ENCODE assay signal across 7 cellular contexts in the genomic region with DNA sequence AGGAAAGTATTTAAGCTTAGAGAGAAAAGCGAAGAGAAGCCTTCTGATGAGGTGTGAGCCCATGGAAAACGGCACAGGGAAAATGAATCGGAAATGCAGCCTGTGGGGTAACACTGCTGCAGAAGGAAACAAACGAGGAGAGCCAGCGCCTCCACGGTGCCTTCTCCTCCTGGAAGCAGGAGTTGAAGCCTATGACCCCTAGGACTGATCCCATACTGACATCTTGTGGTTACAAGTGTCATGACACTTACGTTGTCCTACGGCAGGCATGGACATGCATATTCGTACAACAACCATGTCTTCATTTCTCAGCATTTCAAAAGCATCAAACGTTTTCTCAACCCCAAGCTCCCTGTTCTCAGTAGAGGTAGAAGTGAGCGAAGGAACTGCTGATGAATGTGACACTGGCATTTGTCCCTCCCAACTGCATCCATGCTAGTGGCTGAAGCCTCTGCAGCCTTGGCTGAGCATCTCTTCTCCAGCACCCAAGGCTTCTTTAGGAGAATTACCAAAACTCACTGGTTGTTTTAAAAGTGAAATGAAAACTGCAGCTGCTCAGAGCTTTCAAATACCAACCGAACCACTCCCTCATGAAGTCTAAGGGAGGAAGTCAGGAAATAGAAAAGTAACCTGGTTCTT.
DNase-seq lines count a peak whose midpoint lies in the region; ATAC-seq, FAIRE-seq and TF ChIP-seq lines count a peak whose summit lies in the region.

No MANE protein-coding gene starts in this region.

- dilution Hi-C loops in mammary epithelial cell (cut with HindIII; ENCODE audit: low sequenced_read_pairs), result no loop called here

- no peak overlapping the region for H3K9ac ChIP-seq in HCT116 (ENCODE audit: low read length)
- H3K9ac ChIP-seq in mammary epithelial cell (ENCODE audit: insufficient read depth, low read length), result no peak overlapping the region

- POLR2A ChIA-PET in HCT116 (lab: Charles Lee), result no interaction called here

- H3K4me2 ChIP-seq in HCT116 (ENCODE audit: low read length), result peak overlapping the region; percentile 43
- peak overlapping the region; percentile 58 for H3K4me2 ChIP-seq in mammary epithelial cell (ENCODE audit: insufficient read depth, low read depth, low read length)

- peak; percentile 98 for ATAC-seq in HCT116
- ATAC-seq in SK-N-SH treated with all-trans-retinoic acid at 6 μM for 48 hours, result peak; percentile 94

- H3K9me2 ChIP-seq in HCT116 (ENCODE audit: insufficient read depth), result no peaks in the 10 kb centered on the region

- no peaks in the 10 kb centered on the region for H3K79me2 ChIP-seq in HCT116 (ENCODE audit: insufficient read depth, low read length)
- no peaks in the 10 kb centered on the region for H3K79me2 ChIP-seq in mammary epithelial cell (ENCODE audit: insufficient read depth, low read length)

- H3K27me3 ChIP-seq in HCT116 (ENCODE audit: insufficient read depth, low read length) (no peaks in the 10 kb centered on the region), mammary epithelial cell (ENCODE audit: insufficient read depth, low read length) (no peaks in the 10 kb centered on the region), spleen (replicated peaks in 1 of 7) (no peaks in the 10 kb centered on the region)

- H3K9me3 ChIP-seq in HCT116 (ENCODE audit: control insufficient read depth in 1 of 2, insufficient read depth in 1 of 2, low read depth in 1 of 2, low read length in 2 of 2), result no peaks in the 10 kb centered on the region
- no peaks in the 10 kb centered on the region for H3K9me3 ChIP-seq in mammary epithelial cell (replicated peaks; ENCODE audit: insufficient read depth, low read length)
- no peaks in the 10 kb centered on the region for H3K9me3 ChIP-seq in spleen

- peaks cover 0 to 13% of the 10 kb centered on the region in 2 experiments; a peak in 1 of 4 replicates for H3K4me1 ChIP-seq in HCT116 (ENCODE audit: control insufficient read depth in 1 of 2, insufficient read depth in 2 of 2, low read length in 2 of 2)
- H3K4me1 ChIP-seq in mammary epithelial cell (ENCODE audit: insufficient read depth, low read length), result peaks cover 6% of the 10 kb centered on the region
- H3K4me1 ChIP-seq in spleen, result peaks cover 0 to 25% (median 8%) of the 10 kb centered on the region in 6 donors

- BruUV-seq in HCT116 (replicated peaks; lab: Mats Ljungman, UMichigan) (no TSS peak), mammary epithelial cell (replicated peaks; lab: Mats Ljungman, UMichigan) (no TSS peak)

- H3K4me3 ChIP-seq in HCT116 (replicated peaks in 1 of 2; ENCODE audit: low read depth in 1 of 2, low read length in 2 of 2) (no peak overlapping the region), mammary epithelial cell (replicated peaks in 1 of 3; ENCODE audit: insufficient read depth in 1 of 3, low read depth in 2 of 3, low read length in 3 of 3) (no peak overlapping the region), spleen (no peak overlapping the region)

- RAD21 ChIA-PET in HCT116 (lab: Charles Lee; ENCODE audit: low non-redundant PET in 1 of 2, low total read pairs in 2 of 2, uncharacterized antibody in 2 of 2, unreplicated experiment in 2 of 2), result interaction anchor here in 1 of 2 experiments (1.0 kb wide), 1 partner anchor 824 kb away, joined by 3 read pairs; no protein-coding TSS in a partner anchor

- TF ChIP-seq POLR2A in HCT116 (IDR thresholded peaks at IDR 0.05; ENCODE audit: borderline replicate concordance, extremely low read depth, insufficient read depth, insufficient read length) (no peak), spleen (IDR thresholded peaks at IDR 0.05) (no peak)

- DNase-seq in GM04504 (ENCODE audit: low read depth) (peak; percentile 70), HCT116 (ENCODE audit: low read depth, low spot score) (peak; percentile 64), NCI-H1105 (lab: John Stamatoyannopoulos, UW) (peak; percentile 64), mammary epithelial cell (peak; percentile 73), spleen (no peak)

- FAIRE-seq in islet of Langerhans (lab: Jason Lieb, UNC), result peak; percentile 72

- peak; percentile 77 to 95 (median 86) for TF ChIP-seq CTCF in HCT116 (IDR thresholded peaks at IDR 0.05 in 2 of 3, conservative IDR thresholded peaks at IDR 0.05 in 1 of 3; ENCODE audit: borderline replicate concordance in 1 of 3, insufficient read depth in 1 of 3, low read depth in 2 of 3, low read length in 2 of 3)
- peak; percentile 89 to 92 for TF ChIP-seq CTCF in mammary epithelial cell (conservative IDR thresholded peaks at IDR 0.05 in 1 of 2, IDR thresholded peaks at IDR 0.05 in 1 of 2; ENCODE audit: extremely low read depth in 1 of 2, insufficient read depth in 1 of 2, low read depth in 1 of 2, low read length in 2 of 2)
- peak; percentile 47 to 87 (median 76) for TF ChIP-seq CTCF in spleen (IDR thresholded peaks at IDR 0.05 in 8 of 11, conservative IDR thresholded peaks at IDR 0.05 in 3 of 11)

- no peak overlapping the region for H3K27ac ChIP-seq in HCT116 (ENCODE audit: low read depth, low read length)
- H3K27ac ChIP-seq in mammary epithelial cell (ENCODE audit: insufficient read depth, low read depth, low read length), result no peak overlapping the region
- no peak overlapping the region for H3K27ac ChIP-seq in spleen

- 18% methylated on average over 11 of the region's 12 CpGs for WGBS in mammary epithelial cell (ENCODE audit: low coverage, missing lambda C conversion rate)
- WGBS in spleen, 5 donors, result 15 to 22% (median 19%) methylated on average over 12 of the region's 12 CpGs

- no peaks in the 10 kb centered on the region for H4K20me1 ChIP-seq in HCT116 (ENCODE audit: insufficient read depth)
- H4K20me1 ChIP-seq in mammary epithelial cell (ENCODE audit: insufficient read depth, low read length), result no peaks in the 10 kb centered on the region

- no peaks in the 10 kb centered on the region for H3K36me3 ChIP-seq in HCT116 (ENCODE audit: control insufficient read depth in 1 of 2, insufficient read depth in 2 of 2, low read length in 2 of 2)
- no peaks in the 10 kb centered on the region for H3K36me3 ChIP-seq in mammary epithelial cell (ENCODE audit: insufficient read depth, low read length)
- peaks cover 0 to 30% (median 1%) of the 10 kb centered on the region in 6 donors for H3K36me3 ChIP-seq in spleen

- CTCF ChIA-PET in HCT116 (lab: Charles Lee) (interaction anchor here (0.8 to 2.9 kb wide), 7 partner anchors 41 to 826 kb away, joined by 3 to 17 read pairs (median 5); no protein-coding TSS in a partner anchor), mammary epithelial cell (lab: Charles Lee; ENCODE audit: low non-redundant PET) (interaction anchor here (0.7 to 1.2 kb wide), 2 partner anchors 35 to 41 kb away, joined by 3 to 7 read pairs; no protein-coding TSS in a partner anchor)

- H2AFZ ChIP-seq in HCT116 (ENCODE audit: low read depth, low read length, poor library complexity, severe bottlenecking) (peak overlapping the region; percentile 15), mammary epithelial cell (ENCODE audit: low read depth, low read length) (no peak overlapping the region)

- in situ Hi-C loops in mammary epithelial cell (cut with MboI; ENCODE audit: low sequenced_read_pairs in 2 of 2), result no loop called here

- intact Hi-C loops in HCT116 (cut with micrococcal nuclease) (loop anchor here (1.0 to 10.0 kb wide), 5 partner anchors 100 to 824 kb away; no protein-coding TSS in a partner anchor), mammary epithelial cell (cut with micrococcal nuclease) (loop anchor here (1.0 to 2.0 kb wide), 7 partner anchors 58 to 824 kb away; a partner anchor contains a TSS), spleen (cut with DNase I; ENCODE audit: low total_unique reads) (loop anchor here (10.0 kb wide), 1 partner anchor 826 kb away; no protein-coding TSS in a partner anchor)

- peak; percentile 98 for TF ChIP-seq RAD21 in HCT116 (IDR thresholded peaks at IDR 0.05; ENCODE audit: low read depth)

TF ChIP-seq in HCT116, 20 proteins besides CTCF, POLR2A, EP300 and RAD21:
- TF ChIP-seq SRF (IDR thresholded peaks at IDR 0.05; ENCODE audit: low read depth), result no peak
- peak; percentile 55 for TF ChIP-seq CBX3 (IDR thresholded peaks at IDR 0.05; ENCODE audit: low read depth)
- TF ChIP-seq, protein P1, sequence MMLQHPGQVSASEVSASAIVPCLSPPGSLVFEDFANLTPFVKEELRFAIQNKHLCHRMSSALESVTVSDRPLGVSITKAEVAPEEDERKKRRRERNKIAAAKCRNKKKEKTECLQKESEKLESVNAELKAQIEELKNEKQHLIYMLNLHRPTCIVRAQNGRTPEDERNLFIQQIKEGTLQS (IDR thresholded peaks at IDR 0.05), result no peak
- no peak for TF ChIP-seq ELF1 (IDR thresholded peaks at IDR 0.05; ENCODE audit: borderline replicate concordance, low read depth)
- TF ChIP-seq SP1 (IDR thresholded peaks at IDR 0.05; ENCODE audit: low read depth), result no peak
- TF ChIP-seq JUND (IDR thresholded peaks at IDR 0.05), result no peak
- no peak for TF ChIP-seq SIN3A (IDR thresholded peaks at IDR 0.05; ENCODE audit: low read depth)
TF ChIP-seq in HCT116: peak in this region for 1.

TF ChIP-seq in SK-N-SH treated with all-trans-retinoic acid at 6 μM for 48 hours, 23 proteins besides CTCF, POLR2A, EP300 and RAD21:
- TF ChIP-seq ZFP30 (CRISPR knock-in tag; IDR thresholded peaks at IDR 0.05), result no peak
- TF ChIP-seq, protein P2, sequence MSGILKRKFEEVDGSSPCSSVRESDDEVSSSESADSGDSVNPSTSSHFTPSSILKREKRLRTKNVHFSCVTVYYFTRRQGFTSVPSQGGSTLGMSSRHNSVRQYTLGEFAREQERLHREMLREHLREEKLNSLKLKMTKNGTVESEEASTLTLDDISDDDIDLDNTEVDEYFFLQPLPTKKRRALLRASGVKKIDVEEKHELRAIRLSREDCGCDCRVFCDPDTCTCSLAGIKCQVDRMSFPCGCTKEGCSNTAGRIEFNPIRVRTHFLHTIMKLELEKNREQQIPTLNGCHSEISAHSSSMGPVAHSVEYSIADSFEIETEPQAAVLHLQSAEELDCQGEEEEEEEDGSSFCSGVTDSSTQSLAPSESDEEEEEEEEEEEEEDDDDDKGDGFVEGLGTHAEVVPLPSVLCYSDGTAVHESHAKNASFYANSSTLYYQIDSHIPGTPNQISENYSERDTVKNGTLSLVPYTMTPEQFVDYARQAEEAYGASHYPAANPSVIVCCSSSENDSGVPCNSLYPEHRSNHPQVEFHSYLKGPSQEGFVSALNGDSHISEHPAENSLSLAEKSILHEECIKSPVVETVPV (CRISPR knock-in tag; IDR thresholded peaks at IDR 0.05), result no peak
- TF ChIP-seq ZFP3 (CRISPR knock-in tag; IDR thresholded peaks at IDR 0.05), result peak; percentile 16; the same call in 1 of the 2 replicates
